Comparison of ENCODE assay signal across 6 cellular contexts in genomic region chr1:156291226-156292061, GRCh38. TPM values are rescaled to one million over a fixed set of nuclear protein-coding genes. Genes with fewer than 3 reads are reported as not detected.
DNase-seq lines count a peak whose midpoint lies in the region; ATAC-seq and TF ChIP-seq lines count a peak whose summit lies in the region.

No MANE protein-coding gene starts in this region.

- H3K9me3 ChIP-seq in neural progenitor cell (ENCODE audit: low read depth), result no peaks in the 10 kb centered on the region

- no peak for ATAC-seq in HG03521 (IDR thresholded peaks at IDR 0.05; ENCODE audit: unreplicated experiment)
- ATAC-seq in GM19324 (IDR thresholded peaks at IDR 0.05; ENCODE audit: low FRiP score, unreplicated experiment), result no peak

- H2AFZ ChIP-seq in neural progenitor cell (replicated peaks), result peak overlapping the region; percentile 77

- peak; percentile 91 for DNase-seq in GM03348 (ENCODE audit: low spot score)
- peak; percentile 77 for DNase-seq in NCI-H510A treated with DMSO at 0.1 percent for 48 hours (lab: John Stamatoyannopoulos, UW)
- peak; percentile 84 to 86 for DNase-seq in erythroblast (lab: John Stamatoyannopoulos, UW)
- DNase-seq in neural progenitor cell (ENCODE audit: low spot score), result peak; percentile 92

- H3K4me1 Mint-ChIP-seq in neural progenitor cell, result peaks cover 8% of the 10 kb centered on the region

- H3F3A ChIP-seq in neural progenitor cell (ENCODE audit: low read depth), result peaks cover 11% of the 10 kb centered on the region

- TF ChIP-seq POLR2A in erythroblast (IDR thresholded peaks at IDR 0.05; ENCODE audit: low read length), result peak; percentile 58

- no peaks in the 10 kb centered on the region for H3K9me3 Mint-ChIP-seq in neural progenitor cell

- no peaks in the 10 kb centered on the region for H3K27me3 ChIP-seq in neural progenitor cell

- no peak for TF ChIP-seq CTCF in neural progenitor cell (IDR thresholded peaks at IDR 0.05)

- H3K4me2 ChIP-seq in neural progenitor cell, result peak overlapping the region; percentile 76

- peak overlapping the region; percentile 95 for H3K27ac Mint-ChIP-seq in neural progenitor cell

- H3K36me3 ChIP-seq in neural progenitor cell, result no peaks in the 10 kb centered on the region

- no peaks in the 10 kb centered on the region for H3K79me2 ChIP-seq in neural progenitor cell (ENCODE audit: low read depth)

- no peak overlapping the region for H3K27ac ChIP-seq in neural progenitor cell

- H4K20me1 ChIP-seq in neural progenitor cell (ENCODE audit: low read depth), result no peaks in the 10 kb centered on the region

- peak overlapping the region; percentile 47 for H3K4me3 ChIP-seq in neural progenitor cell

- H3K9ac ChIP-seq in neural progenitor cell, result no peak overlapping the region

- H3K4me1 ChIP-seq in neural progenitor cell, result peaks cover 4% of the 10 kb centered on the region

- H3K36me3 Mint-ChIP-seq in neural progenitor cell, result peaks cover 1% of the 10 kb centered on the region

- H3K4me3 Mint-ChIP-seq in neural progenitor cell, result peak overlapping the region; percentile 90

- no peaks in the 10 kb centered on the region for H3K27me3 Mint-ChIP-seq in neural progenitor cell (ENCODE audit: insufficient read depth, low read depth)

RNA-seq across cellular contexts. Expression of gene GLMP, which starts 4.0 kb away (rescaled TPM):
- 38.7 and 52.3 TPM in 2 replicates for total RNA-seq in neural progenitor cell (ENCODE audit: low replicate concordance)

RNA-seq across cellular contexts. Expression of gene TMEM79, which starts 7.3 kb away (rescaled TPM):
- 1.7 and 3.2 TPM in 2 replicates for total RNA-seq in neural progenitor cell (ENCODE audit: low replicate concordance)

RNA-seq across cellular contexts. Expression of gene VHLL, which starts 7.7 kb away (rescaled TPM):
- total RNA-seq in neural progenitor cell (ENCODE audit: low replicate concordance), result 0.34 TPM in 1 of 2 replicates, not detected in the other

RNA-seq across cellular contexts. Expression of gene SMG5, which starts 8.8 kb away (rescaled TPM):
- total RNA-seq in neural progenitor cell (ENCODE audit: low replicate concordance), result 45.9 and 84.5 TPM in 2 replicates

RNA-seq across cellular contexts. Expression of gene PAQR6, which starts 43.6 kb away (rescaled TPM):
- 5.0 and 8.5 TPM in 2 replicates for total RNA-seq in neural progenitor cell (ENCODE audit: low replicate concordance)
